Comparison of ENCODE assay signal across 9 cellular contexts in the genomic region with DNA sequence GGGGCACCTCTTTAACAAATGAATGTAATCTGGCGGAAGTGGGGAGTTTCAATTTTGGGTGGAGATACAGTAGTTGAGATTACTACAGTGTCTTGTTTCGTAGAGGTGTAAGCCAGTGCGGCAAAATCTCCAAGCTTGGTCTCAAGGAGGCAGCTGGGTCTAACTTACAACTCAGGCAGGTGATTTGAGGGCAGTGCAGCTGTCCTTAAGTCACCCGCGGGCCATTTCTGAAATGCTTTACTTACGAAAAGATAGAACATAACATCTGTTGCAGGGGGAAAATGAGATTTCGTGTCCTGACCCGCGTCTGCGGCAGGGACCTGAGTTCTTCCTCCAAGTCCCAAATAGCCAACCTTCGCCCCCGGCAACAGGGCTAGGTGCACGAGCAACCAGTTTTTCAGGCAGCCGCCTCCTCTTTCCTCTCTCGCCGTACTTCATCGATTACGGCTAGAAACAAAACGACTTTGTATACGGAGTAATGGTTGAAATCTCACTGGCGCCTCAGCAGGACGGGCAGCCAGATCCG. TPM values are rescaled to one million over a fixed set of nuclear protein-coding genes. Genes with fewer than 3 reads are reported as not detected.
DNase-seq lines count a peak whose midpoint lies in the region; ATAC-seq and TF ChIP-seq lines count a peak whose summit lies in the region.
"Had no signal": no experiment of that assay in that cellular context is flagged by ENCODE, and none has a peak within 500 bp of the region (broad histone marks: within the 10 kb centered on the region; RNA-seq: fewer than 3 reads in every experiment).

No MANE protein-coding gene starts in this region.

- H3K9me3 ChIP-seq in KOPT-K1 (ENCODE audit: insufficient read depth, low read length, poor library complexity, severe bottlenecking) (no peaks in the 10 kb centered on the region), heart right ventricle (no peaks in the 10 kb centered on the region)

- WGBS in heart right ventricle, 2 donors: 2% methylated on average over 23 of the region's 23 CpGs

- intact Hi-C loops in activated T-helper 1 cell treated with anti-CD3 and anti-CD28 coated beads, Interleukin-12 subunit alpha, Interleukin-12 subunit beta, Interleukin-2, Interleukin-4 antibody, amounts not matched to agents 30 ng/mL and 10 ng/mL and 1 ng/mL, durations not matched to agents 14 hours and 24 hours and 36 hours (cut with micrococcal nuclease): loop anchor here (1.0 to 10.0 kb wide), 11 partner anchors 46 to 962 kb away; a partner anchor contains a TSS
- intact Hi-C loops in heart right ventricle (cut with DNase I): no loop called here

- DNase-seq in activated T-cell treated with anti-CD3 and anti-CD28 coated beads, Interleukin-2, amount 50 U/mL, for 24 hours: no peak
- DNase-seq in activated T-cell treated with anti-CD3 and anti-CD28 coated beads for 4 hours (no peak), heart right ventricle (no peak), NCI-H187 treated with DMSO at 0.1 percent for 48 hours (lab: John Stamatoyannopoulos, UW) (no peak)
- no peak for DNase-seq in activated T-helper 1 cell treated with anti-CD3 and anti-CD28 coated beads, Interleukin-12 subunit alpha, Interleukin-12 subunit beta, Interleukin-2, Interleukin-4 antibody, amounts not matched to agents 30 ng/mL and 10 ng/mL and 1 ng/mL, durations not matched to agents 14 hours and 24 hours and 36 hours (ENCODE audit: low spot score)

- H3K9me3 Mint-ChIP-seq in activated T-cell treated with anti-CD3 and anti-CD28 coated beads, Interleukin-2, amount 50 U/mL, for 24 hours: no peaks in the 10 kb centered on the region
- no peaks in the 10 kb centered on the region for H3K9me3 Mint-ChIP-seq in activated T-helper 1 cell treated with anti-CD3 and anti-CD28 coated beads, Interleukin-12 subunit alpha, Interleukin-12 subunit beta, Interleukin-2, Interleukin-4 antibody, amounts not matched to agents 30 ng/mL and 10 ng/mL and 1 ng/mL, durations not matched to agents 14 hours and 24 hours and 36 hours

- peaks cover 31% of the 10 kb centered on the region for H3K4me1 Mint-ChIP-seq in activated T-cell treated with anti-CD3 and anti-CD28 coated beads, Interleukin-2, amount 50 U/mL, for 24 hours (ENCODE audit: low read depth)
- peaks cover 31% of the 10 kb centered on the region for H3K4me1 Mint-ChIP-seq in activated T-helper 1 cell treated with anti-CD3 and anti-CD28 coated beads, Interleukin-12 subunit alpha, Interleukin-12 subunit beta, Interleukin-2, Interleukin-4 antibody, amounts not matched to agents 30 ng/mL and 10 ng/mL and 1 ng/mL, durations not matched to agents 14 hours and 24 hours and 36 hours (ENCODE audit: low read depth)

- H3K36me3 ChIP-seq in KOPT-K1 (ENCODE audit: insufficient read depth, low read length) (no peaks in the 10 kb centered on the region), heart right ventricle (no peaks in the 10 kb centered on the region), rectal smooth muscle tissue (ENCODE audit: control insufficient read depth, insufficient read depth, low read length) (no peaks in the 10 kb centered on the region)

- H3K27me3 Mint-ChIP-seq in activated T-cell treated with anti-CD3 and anti-CD28 coated beads, Interleukin-2, amount 50 U/mL, for 24 hours: no peaks in the 10 kb centered on the region
- peaks cover 4% of the 10 kb centered on the region for H3K27me3 Mint-ChIP-seq in activated T-helper 1 cell treated with anti-CD3 and anti-CD28 coated beads, Interleukin-12 subunit alpha, Interleukin-12 subunit beta, Interleukin-2, Interleukin-4 antibody, amounts not matched to agents 30 ng/mL and 10 ng/mL and 1 ng/mL, durations not matched to agents 14 hours and 24 hours and 36 hours (ENCODE audit: insufficient read depth)

- peak overlapping the region; percentile 98 for H3K27ac Mint-ChIP-seq in activated T-cell treated with anti-CD3 and anti-CD28 coated beads, Interleukin-2, amount 50 U/mL, for 24 hours
- H3K27ac Mint-ChIP-seq in activated T-helper 1 cell treated with anti-CD3 and anti-CD28 coated beads, Interleukin-12 subunit alpha, Interleukin-12 subunit beta, Interleukin-2, Interleukin-4 antibody, amounts not matched to agents 30 ng/mL and 10 ng/mL and 1 ng/mL, durations not matched to agents 14 hours and 24 hours and 36 hours: peak overlapping the region; percentile 89

- H3K27ac ChIP-seq in KOPT-K1 (ENCODE audit: low read depth, low read length, poor library complexity, severe bottlenecking) (peak overlapping the region; percentile 91), heart right ventricle (peak overlapping the region; percentile 59 to 100 (median 98)), rectal smooth muscle tissue (ENCODE audit: low read depth, low read length) (peak overlapping the region; percentile 92)

- H3K4me3 ChIP-seq in heart right ventricle (peak overlapping the region; percentile 71 to 99 (median 93)), rectal smooth muscle tissue (ENCODE audit: low read length) (peak overlapping the region; percentile 88)

- no peak for TF ChIP-seq CTCF in heart right ventricle (IDR thresholded peaks at IDR 0.05)

- peak overlapping the region; percentile 88 for H3K9ac ChIP-seq in rectal smooth muscle tissue (ENCODE audit: low read length)

- peaks cover 29% of the 10 kb centered on the region for H3K36me3 Mint-ChIP-seq in activated T-cell treated with anti-CD3 and anti-CD28 coated beads, Interleukin-2, amount 50 U/mL, for 24 hours (ENCODE audit: low read depth)
- H3K36me3 Mint-ChIP-seq in activated T-helper 1 cell treated with anti-CD3 and anti-CD28 coated beads, Interleukin-12 subunit alpha, Interleukin-12 subunit beta, Interleukin-2, Interleukin-4 antibody, amounts not matched to agents 30 ng/mL and 10 ng/mL and 1 ng/mL, durations not matched to agents 14 hours and 24 hours and 36 hours (ENCODE audit: low read depth): peaks cover 3% of the 10 kb centered on the region

- ATAC-seq in GM21825 (IDR thresholded peaks at IDR 0.05; ENCODE audit: unreplicated experiment) (peak; percentile 35), heart right ventricle (peak in 7 of 8 donors; percentile 1 to 43 (median 18))

- H3K4me3 Mint-ChIP-seq in activated T-cell treated with anti-CD3 and anti-CD28 coated beads, Interleukin-2, amount 50 U/mL, for 24 hours: peak overlapping the region; percentile 94
- H3K4me3 Mint-ChIP-seq in activated T-helper 1 cell treated with anti-CD3 and anti-CD28 coated beads, Interleukin-12 subunit alpha, Interleukin-12 subunit beta, Interleukin-2, Interleukin-4 antibody, amounts not matched to agents 30 ng/mL and 10 ng/mL and 1 ng/mL, durations not matched to agents 14 hours and 24 hours and 36 hours: peak overlapping the region; percentile 90

- H3K4me1 ChIP-seq in heart right ventricle (peaks cover 0 to 29% (median 20%) of the 10 kb centered on the region in 9 donors), rectal smooth muscle tissue (ENCODE audit: control insufficient read depth, insufficient read depth, low read length) (peaks cover 6% of the 10 kb centered on the region)

- H3K27me3 ChIP-seq in heart right ventricle (no peaks in the 10 kb centered on the region), rectal smooth muscle tissue (ENCODE audit: control insufficient read depth, insufficient read depth, low read length) (no peaks in the 10 kb centered on the region)

RNA-seq across cellular contexts. Expression of a gene that starts 0.5 kb away (rescaled TPM):
- total RNA-seq in activated T-helper 1 cell treated with anti-CD3 and anti-CD28 coated beads, Interleukin-12 subunit alpha, Interleukin-12 subunit beta, Interleukin-2, Interleukin-4 antibody, amounts not matched to agents 30 ng/mL and 10 ng/mL and 1 ng/mL, durations not matched to agents 14 hours and 24 hours and 36 hours: 14.6 and 18.4 TPM in 2 replicates
- 10 to 100 TPM; 10.5 to 14.6 (median 11.8) TPM for total RNA-seq in heart right ventricle
- polyA plus RNA-seq in heart right ventricle: 1 to 10 TPM; 3.0 to 8.3 TPM

RNA-seq across cellular contexts. Expression of a gene that starts 18.4 kb away (rescaled TPM):
- not detected in 2 replicates for total RNA-seq in activated T-helper 1 cell treated with anti-CD3 and anti-CD28 coated beads, Interleukin-12 subunit alpha, Interleukin-12 subunit beta, Interleukin-2, Interleukin-4 antibody, amounts not matched to agents 30 ng/mL and 10 ng/mL and 1 ng/mL, durations not matched to agents 14 hours and 24 hours and 36 hours
- under 1 TPM in 2 of 10 donors, not detected in 8; 0.11 to 0.23 TPM for total RNA-seq in heart right ventricle
- polyA plus RNA-seq in heart right ventricle: under 1 TPM; 0.01 to 0.07 TPM

RNA-seq across cellular contexts. Expression of a gene that starts 49.0 kb away (rescaled TPM):
- not detected in 2 replicates for total RNA-seq in activated T-helper 1 cell treated with anti-CD3 and anti-CD28 coated beads, Interleukin-12 subunit alpha, Interleukin-12 subunit beta, Interleukin-2, Interleukin-4 antibody, amounts not matched to agents 30 ng/mL and 10 ng/mL and 1 ng/mL, durations not matched to agents 14 hours and 24 hours and 36 hours
- total RNA-seq in heart right ventricle: 1 to 10 TPM in 6 of 10 donors, under 1 TPM in 4; 0.73 to 3.5 (median 1.0) TPM
- polyA plus RNA-seq in heart right ventricle: 1 to 10 TPM; 2.6 to 3.3 TPM
- total RNA-seq: lung microvascular endothelial cell had no signal
